Comparison of ENCODE assay signal across 1 cellular context in genomic region chr14:76940057-76940456, GRCh38.
TF ChIP-seq lines count a peak whose summit lies in the region.

No MANE protein-coding gene starts in this region.

TF ChIP-seq in H1, 55 proteins besides CTCF, POLR2A, EP300 and RAD21:
- TF ChIP-seq SP1 (IDR thresholded peaks at IDR 0.05; ENCODE audit: low read depth, low read length) (no peak), GABPA (IDR thresholded peaks at IDR 0.05; ENCODE audit: borderline replicate concordance, insufficient read depth, low read length) (no peak), ATF2 (IDR thresholded peaks at IDR 0.05; ENCODE audit: low read length) (no peak), CHD2 (IDR thresholded peaks at IDR 0.05; ENCODE audit: low read length) (no peak), SUZ12 (IDR thresholded peaks at IDR 0.05; ENCODE audit: low read length) (no peak), MAFK (IDR thresholded peaks at IDR 0.05; ENCODE audit: low read depth, low read length) (no peak), SIN3A (conservative IDR thresholded peaks at IDR 0.05 in 1 of 2, IDR thresholded peaks at IDR 0.05 in 1 of 2; ENCODE audit: low read depth in 1 of 2, low read length in 2 of 2) (no peak), JUND (IDR thresholded peaks at IDR 0.05; ENCODE audit: low read length) (no peak), RNF2 (IDR thresholded peaks at IDR 0.05; ENCODE audit: borderline replicate concordance, low read depth, low read length, missing control alignments, poor library complexity, severe bottlenecking) (no peak), TCF12 (IDR thresholded peaks at IDR 0.05; ENCODE audit: low read depth, low read length) (no peak), KDM4A (IDR thresholded peaks at IDR 0.05; ENCODE audit: low read depth, low read length, severe bottlenecking) (no peak), ZNF274 (IDR thresholded peaks at IDR 0.05; ENCODE audit: borderline replicate concordance, extremely low read depth, low read length) (no peak), MAX (IDR thresholded peaks at IDR 0.05) (no peak), CHD7 (IDR thresholded peaks at IDR 0.05; ENCODE audit: insufficient replicate concordance, low read length) (no peak), KDM1A (IDR thresholded peaks at IDR 0.05; ENCODE audit: borderline replicate concordance, low read length) (no peak), POLR2AphosphoS5 (IDR thresholded peaks at IDR 0.05; ENCODE audit: low read depth, low read length) (no peak), HDAC6 (IDR thresholded peaks at IDR 0.05; ENCODE audit: low read depth, low read length) (no peak), EZH2 (IDR thresholded peaks at IDR 0.05; ENCODE audit: low read depth, low read length, severe bottlenecking) (no peak), KDM5A (IDR thresholded peaks at IDR 0.05; ENCODE audit: low read length) (no peak), TEAD4 (IDR thresholded peaks at IDR 0.05; ENCODE audit: low read depth, low read length) (no peak)
